Comparison of ENCODE assay signal across 1 cellular context in genomic region chr2:216679658-216680024, GRCh38.
TF ChIP-seq lines count a peak whose summit lies in the region.

No MANE protein-coding gene starts in this region.

TF ChIP-seq in GM23338, 12 proteins besides CTCF, POLR2A, EP300 and RAD21 (continued from another document):
- TF ChIP-seq ZNF462 (CRISPR knock-in tag; IDR thresholded peaks at IDR 0.05) (no peak), NANOG (IDR thresholded peaks at IDR 0.05; ENCODE audit: borderline replicate concordance) (no peak), STAT1 (IDR thresholded peaks at IDR 0.05; ENCODE audit: unreplicated experiment) (no peak), EZH2phosphoT487 (IDR thresholded peaks at IDR 0.05; ENCODE audit: unreplicated experiment) (no peak), ZNF331 (CRISPR knock-in tag; IDR thresholded peaks at IDR 0.05; ENCODE audit: low read depth) (no peak), JUNB (IDR thresholded peaks at IDR 0.05; ENCODE audit: unreplicated experiment) (no peak), ZNF114 (CRISPR knock-in tag; IDR thresholded peaks at IDR 0.05) (no peak), ETS1 (IDR thresholded peaks at IDR 0.05) (no peak)
